In genomic region chr12:1628671-1629337, GRCh38 we compare ENCODE assay signal across 9 cellular contexts. TPM values are rescaled to one million over a fixed set of nuclear protein-coding genes. Genes with fewer than 3 reads are reported as not detected.
A peak's percentile ranks its signal among the peaks of the same experiment; 100 is the strongest.
DNase-seq lines count a peak whose midpoint lies in the region; ATAC-seq, FAIRE-seq and TF ChIP-seq lines count a peak whose summit lies in the region.
"Had no signal": no experiment of that assay in that cellular context is flagged by ENCODE, and none has a peak within 500 bp of the region (broad histone marks: within the 10 kb centered on the region; RNA-seq: fewer than 3 reads in every experiment).

WNT5B (plus strand) TSS chr12:1629231; CDS start chr12:1631355, 2,124 bp downstream.

- no peaks in the 10 kb centered on the region for H3K36me3 ChIP-seq in H7 (replicated peaks; ENCODE audit: control insufficient read depth, insufficient read depth, low read length)
- no peaks in the 10 kb centered on the region for H3K36me3 ChIP-seq in skeletal muscle tissue (ENCODE audit: control insufficient read depth in 3 of 3, insufficient read depth in 3 of 3, low read length in 3 of 3)

- H3K9me3 ChIP-seq in skeletal muscle tissue (ENCODE audit: control insufficient read depth in 3 of 3, low read length in 3 of 3), result no peaks in the 10 kb centered on the region

- no peak for TF ChIP-seq CTCF in VCaP (conservative IDR thresholded peaks at IDR 0.05)

- DNase-seq in H7 (peak; percentile 55), NOMO-1 treated with DMSO at 0.1 percent for 48 hours (lab: John Stamatoyannopoulos, UW; ENCODE audit: unreplicated experiment) (no peak), NCI-H1048 (lab: John Stamatoyannopoulos, UW) (no peak), urothelium cell line (ENCODE audit: low spot score) (no peak)

- H3K27me3 ChIP-seq in H7 (ENCODE audit: control insufficient read depth, insufficient read depth, low read length) (peaks cover 60% of the 10 kb centered on the region), skeletal muscle tissue (ENCODE audit: control insufficient read depth in 3 of 3, insufficient read depth in 3 of 3, low read length in 3 of 3) (peaks cover 23 to 42% (median 32%) of the 10 kb centered on the region in 3 donors)

- FAIRE-seq in urothelium cell line (lab: Jason Lieb, UNC), result no peak
- FAIRE-seq: TTC549 had no signal

- H3K27ac ChIP-seq in VCaP (peak within 1 kb of the TSS; percentile 62), skeletal muscle tissue (ENCODE audit: low read depth, low read length) (no peak within 1 kb of the TSS)

- ATAC-seq in GM19395 (IDR thresholded peaks at IDR 0.05; ENCODE audit: unreplicated experiment), result no peak

- peak within 1 kb of the TSS in 2 of 3 donors; percentile 23 to 69 for H3K9ac ChIP-seq in skeletal muscle tissue (ENCODE audit: low read depth in 1 of 3, low read length in 3 of 3)

- H3K4me1 ChIP-seq in skeletal muscle tissue (ENCODE audit: control insufficient read depth in 3 of 3, insufficient read depth in 3 of 3, low read length in 3 of 3), result peaks cover 7 to 20% (median 18%) of the 10 kb centered on the region in 3 donors

- H3K4me3 ChIP-seq in H7 (ENCODE audit: insufficient read depth, low read depth, low read length) (peak within 1 kb of the TSS; percentile 29), iPS-11a (ENCODE audit: low read depth, low read length) (peak within 1 kb of the TSS; percentile 34), skeletal muscle tissue (ENCODE audit: low read length in 3 of 3) (peak within 1 kb of the TSS; percentile 56 to 60 (median 59))

RNA-seq across cellular contexts. Expression of gene WNT5B, which starts in this region (rescaled TPM):
- 1.6 and 4.4 TPM in 2 replicates for total RNA-seq in H7 (2014; rRNA removed; shearing (Covaris generic))
- total RNA-seq in skeletal muscle tissue, result 30.3 TPM
